In the genomic region with DNA sequence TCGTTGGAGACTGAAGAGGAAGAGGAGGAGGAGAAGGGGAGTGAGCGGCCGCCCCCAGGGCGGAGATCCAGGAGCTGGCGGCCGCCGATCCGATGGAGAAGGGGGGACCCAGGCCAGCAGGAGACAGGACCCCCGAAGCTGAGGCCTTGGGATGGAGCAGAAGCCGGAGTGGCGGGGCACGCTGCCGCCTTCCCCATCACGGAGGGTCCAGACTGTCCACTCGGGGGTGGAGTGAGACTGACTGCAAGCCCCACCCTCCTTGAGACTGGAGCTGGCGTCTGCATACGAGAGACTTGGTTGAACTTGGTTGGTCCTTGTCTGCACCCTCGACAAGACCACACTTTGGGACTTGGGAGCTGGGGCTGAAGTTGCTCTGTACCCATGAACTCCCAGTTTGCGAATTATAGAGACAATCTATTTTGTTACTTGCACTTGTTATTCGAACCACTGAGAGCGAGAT, we compare ENCODE assay signal across 8 cellular contexts. TPM values are rescaled to one million over a fixed set of nuclear protein-coding genes. Genes with fewer than 3 reads are reported as not detected.
DNase-seq lines count a peak whose midpoint lies in the region; ATAC-seq, FAIRE-seq and TF ChIP-seq lines count a peak whose summit lies in the region.

No MANE protein-coding gene starts in this region.

- H3K27me3 ChIP-seq in bronchial epithelial cell (ENCODE audit: control insufficient read depth, insufficient read depth, low read length) (no peaks in the 10 kb centered on the region), left lung (no peaks in the 10 kb centered on the region)

- no peak for FAIRE-seq in bronchial epithelial cell (lab: Jason Lieb, UNC)

- 0 out of 2 replicates have a peak, but pooled peaks cover 4% of the 10 kb centered on the region for H4K20me1 ChIP-seq in OCI-LY7 (ENCODE audit: insufficient read depth, low read length)

- ATAC-seq in left lung (peak; percentile 4), HG03432 (IDR thresholded peaks at IDR 0.05; ENCODE audit: unreplicated experiment) (no peak), GM21529 (IDR thresholded peaks at IDR 0.05; ENCODE audit: unreplicated experiment) (no peak)

- DNase-seq in Daoy (ENCODE audit: low read depth) (peak; percentile 54), OCI-LY7 (ENCODE audit: low spot score) (peak; percentile 69), bronchial epithelial cell (ENCODE audit: low read depth) (no peak), left lung (peak in 1 of 2 donors; percentile 68), superior temporal gyrus (ENCODE audit: extremely low spot score) (peak; percentile 11), AG08395 (ENCODE audit: low spot score) (no peak)

- H3K9me2 ChIP-seq in OCI-LY7 (ENCODE audit: insufficient read depth, low read length), result no peaks in the 10 kb centered on the region

- no TSS peak for BruUV-seq in OCI-LY7 (replicated peaks; lab: Mats Ljungman, UMichigan)

- H3K9me3 ChIP-seq in OCI-LY7 (ENCODE audit: low read length) (no peaks in the 10 kb centered on the region), left lung (peaks cover 0 to under 1% of the 10 kb centered on the region in 2 donors)

- no peak for TF ChIP-seq CTCF in OCI-LY7 (conservative IDR thresholded peaks at IDR 0.05; ENCODE audit: low read length)
- no peak for TF ChIP-seq CTCF in bronchial epithelial cell (IDR thresholded peaks at IDR 0.05; ENCODE audit: insufficient read depth, low read length, severe bottlenecking)
- no peak for TF ChIP-seq CTCF in left lung (IDR thresholded peaks at IDR 0.05)

- H2AFZ ChIP-seq in OCI-LY7 (ENCODE audit: low read length), result no peak overlapping the region

- H3K79me2 ChIP-seq in OCI-LY7 (ENCODE audit: insufficient read depth, low read depth, low read length), result peaks cover 29% of the 10 kb centered on the region

- H3K27ac ChIP-seq in OCI-LY7 (ENCODE audit: low read depth, low read length, poor library complexity, severe bottlenecking), result peak overlapping the region; percentile 91
- peak overlapping the region; percentile 87 to 90 for H3K27ac ChIP-seq in left lung

- CTCF ChIA-PET in OCI-LY7 (lab: Charles Lee; ENCODE audit: unreplicated experiment), result interaction anchor here (2.4 kb wide), 1 partner anchor 133 kb away, joined by 38 read pairs; no protein-coding TSS in a partner anchor

- POLR2A ChIA-PET in OCI-LY7 (lab: Charles Lee), result interaction anchor here (0.6 to 3.7 kb wide), 5 partner anchors 15 to 1077 kb away, joined by 3 to 72 read pairs (median 15); no protein-coding TSS in a partner anchor

- H3K4me1 ChIP-seq in OCI-LY7 (ENCODE audit: insufficient read depth, low read length, poor library complexity, severe bottlenecking) (peaks cover 40% of the 10 kb centered on the region), left lung (peaks cover 9 to 25% of the 10 kb centered on the region in 2 donors)

- H3K36me3 ChIP-seq in OCI-LY7 (ENCODE audit: insufficient read depth, low read length), result peaks cover 17% of the 10 kb centered on the region
- peaks cover 2% of the 10 kb centered on the region for H3K36me3 ChIP-seq in bronchial epithelial cell (ENCODE audit: control insufficient read depth, insufficient read depth, low read length)
- H3K36me3 ChIP-seq in left lung, result peaks cover 0 to 16% of the 10 kb centered on the region in 2 donors

- H3K4me3 ChIP-seq in OCI-LY7 (ENCODE audit: low read depth, low read length, poor library complexity, severe bottlenecking) (peak overlapping the region; percentile 97), bronchial epithelial cell (ENCODE audit: low read depth, low read length) (peak overlapping the region; percentile 99), left lung (peak overlapping the region; percentile 92 to 97)

- H3K4me2 ChIP-seq in OCI-LY7 (ENCODE audit: low read length), result peak overlapping the region; percentile 76

- intact Hi-C loops in OCI-LY7 (cut with micrococcal nuclease; ENCODE audit: unreplicated experiment) (loop anchor here (5.0 to 10.0 kb wide), 2 partner anchors 85 to 267 kb away; partner anchors contain the start of gene SLC39A3), left lung (cut with DNase I) (loop anchor here in 1 of 2 donors (10.0 kb wide), 2 partner anchors 97 to 127 kb away; no protein-coding TSS in a partner anchor)

RNA-seq across cellular contexts. Expression of gene GADD45B, which starts 1.8 kb away (rescaled TPM):
- 70.5 and 85.9 TPM in 2 replicates for total RNA-seq in Daoy (2014; rRNA removed; shearing (Covaris generic))
- 98.4 and 102 TPM in 2 replicates for total RNA-seq in OCI-LY7 (2014; rRNA removed; shearing (Covaris generic))
- total RNA-seq in OCI-LY7 (2022), result 36.5 and 40.5 TPM in 2 replicates
- total RNA-seq in bronchial epithelial cell, result 25.8 and 26.1 TPM in 2 replicates
- 10 to 100 TPM; 54.0 to 73.5 TPM for total RNA-seq in left lung

RNA-seq across cellular contexts. Expression of gene LMNB2, which starts 21.0 kb away (rescaled TPM):
- 207 and 209 TPM in 2 replicates for total RNA-seq in Daoy (2014; rRNA removed; shearing (Covaris generic))
- 141 and 150 TPM in 2 replicates for total RNA-seq in OCI-LY7 (2014; rRNA removed; shearing (Covaris generic))
- total RNA-seq in OCI-LY7 (2022), result 113 and 117 TPM in 2 replicates
- total RNA-seq in bronchial epithelial cell, result 54.0 and 74.5 TPM in 2 replicates
- total RNA-seq in left lung, result 10 to 100 TPM; 35.1 to 40.5 TPM

RNA-seq across cellular contexts. Expression of gene TIMM13, which starts 50.4 kb away (rescaled TPM):
- total RNA-seq in Daoy (2014; rRNA removed; shearing (Covaris generic)), result 54.0 and 56.3 TPM in 2 replicates
- total RNA-seq in OCI-LY7 (2014; rRNA removed; shearing (Covaris generic)), result 55.4 and 60.0 TPM in 2 replicates
- 95.3 and 120 TPM in 2 replicates for total RNA-seq in OCI-LY7 (2022)
- 39.5 and 44.9 TPM in 2 replicates for total RNA-seq in bronchial epithelial cell
- total RNA-seq in left lung, result 10 to 100 TPM; 69.1 to 98.0 TPM

Comparison
In these comparisons a context has a peak if more than half of its experiments do, and no peak if none do; other contexts are left out.
1. DNase-seq: peak in Daoy (single experiment), OCI-LY7 (single experiment) and superior temporal gyrus (single experiment); none in bronchial epithelial cell (single experiment) and AG08395 (single experiment).
2. Peak in every context shown above with its lines, with median percentiles within 50 percentile points of each other: H3K4me3 ChIP-seq.